In the genomic region with DNA sequence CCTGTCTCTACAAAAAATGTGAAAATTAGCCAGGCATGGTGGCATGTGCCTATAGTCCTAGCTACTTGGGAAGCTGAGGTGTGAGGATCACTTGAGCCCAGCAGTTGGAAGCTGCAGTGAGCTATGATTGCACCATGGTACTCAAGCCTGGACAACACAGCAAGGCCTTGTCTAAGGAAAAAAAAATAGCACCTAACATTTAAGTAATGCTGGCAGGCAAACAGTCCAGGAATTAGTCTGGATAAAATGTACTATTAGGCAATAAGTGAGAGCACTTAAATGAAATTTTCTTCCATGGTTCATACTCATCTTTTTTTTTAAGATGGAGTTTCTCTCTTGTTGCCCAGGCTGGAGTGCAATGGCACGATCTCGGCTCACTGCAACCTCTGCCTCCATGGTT, we compare ENCODE assay signal across 16 cellular contexts. TPM values are rescaled to one million over a fixed set of nuclear protein-coding genes. Genes with fewer than 3 reads are reported as not detected.
"Had no signal": no experiment of that assay in that cellular context is flagged by ENCODE, and none has a peak within 500 bp of the region (broad histone marks: within the 10 kb centered on the region; RNA-seq: fewer than 3 reads in every experiment).

No MANE protein-coding gene starts in this region.

RNA-seq across cellular contexts. Expression of a gene that starts 30.3 kb away (rescaled TPM):
- total RNA-seq: activated naive CD4-positive, alpha-beta T cell treated with anti-CD3 and anti-CD28 coated beads for 36 hours; activated naive CD4-positive, alpha-beta T cell treated with anti-CD3 and anti-CD28 coated beads, Interleukin-2, amount 50 U/mL, for 72 hours; activated naive CD8-positive, alpha-beta T cell treated with anti-CD3 and anti-CD28 coated beads for 36 hours; activated naive CD8-positive, alpha-beta T cell treated with anti-CD3 and anti-CD28 coated beads, Interleukin-2, amount 10 ng/mL, durations not matched to agents 7 days and 5 days; activated T-cell treated with anti-CD3 and anti-CD28 coated beads, Interleukin-2, amount 50 U/mL, for 4 hours; activated T-cell treated with anti-CD3 and anti-CD28 coated beads, Interleukin-2, amount 50 U/mL, for 72 hours; activated T-helper 1 cell treated with anti-CD3 and anti-CD28 coated beads, Interleukin-12 subunit alpha, Interleukin-12 subunit beta, Interleukin-2, Interleukin-4 antibody, amounts not matched to agents 30 ng/mL and 10 ng/mL and 1 ng/mL, durations not matched to agents 14 hours and 24 hours and 36 hours; activated T-helper 17 cell treated with anti-CD3 and anti-CD28 coated beads, Interleukin-2, amount 50 U/mL, for 72 hours; activated T-helper 2 cell treated with anti-CD3 and anti-CD28 coated beads, Interferon-gamma antibody, Interleukin-2, Interleukin-4, amounts not matched to agents 10 μg/mL and 5 μg/mL and 100 μg/mL, durations not matched to agents 14 hours and 24 hours and 36 hours; aorta; ascending aorta; astrocyte; body of pancreas; bronchial epithelial cell; cardiac muscle cell; cardiac septum had no signal
- polyA plus RNA-seq: aorta had no signal

RNA-seq across cellular contexts. Expression of a gene that starts 47.4 kb away (rescaled TPM):
- total RNA-seq: activated naive CD4-positive, alpha-beta T cell treated with anti-CD3 and anti-CD28 coated beads for 36 hours; activated naive CD4-positive, alpha-beta T cell treated with anti-CD3 and anti-CD28 coated beads, Interleukin-2, amount 50 U/mL, for 72 hours; activated naive CD8-positive, alpha-beta T cell treated with anti-CD3 and anti-CD28 coated beads for 36 hours; activated naive CD8-positive, alpha-beta T cell treated with anti-CD3 and anti-CD28 coated beads, Interleukin-2, amount 10 ng/mL, durations not matched to agents 7 days and 5 days; activated T-cell treated with anti-CD3 and anti-CD28 coated beads, Interleukin-2, amount 50 U/mL, for 4 hours; activated T-cell treated with anti-CD3 and anti-CD28 coated beads, Interleukin-2, amount 50 U/mL, for 72 hours; activated T-helper 1 cell treated with anti-CD3 and anti-CD28 coated beads, Interleukin-12 subunit alpha, Interleukin-12 subunit beta, Interleukin-2, Interleukin-4 antibody, amounts not matched to agents 30 ng/mL and 10 ng/mL and 1 ng/mL, durations not matched to agents 14 hours and 24 hours and 36 hours; activated T-helper 17 cell treated with anti-CD3 and anti-CD28 coated beads, Interleukin-2, amount 50 U/mL, for 72 hours; activated T-helper 2 cell treated with anti-CD3 and anti-CD28 coated beads, Interferon-gamma antibody, Interleukin-2, Interleukin-4, amounts not matched to agents 10 μg/mL and 5 μg/mL and 100 μg/mL, durations not matched to agents 14 hours and 24 hours and 36 hours; aorta; bronchial epithelial cell; cardiac septum had no signal
- polyA plus RNA-seq: aorta had no signal
